Comparison of ENCODE assay signal across 14 cellular contexts in the genomic region with DNA sequence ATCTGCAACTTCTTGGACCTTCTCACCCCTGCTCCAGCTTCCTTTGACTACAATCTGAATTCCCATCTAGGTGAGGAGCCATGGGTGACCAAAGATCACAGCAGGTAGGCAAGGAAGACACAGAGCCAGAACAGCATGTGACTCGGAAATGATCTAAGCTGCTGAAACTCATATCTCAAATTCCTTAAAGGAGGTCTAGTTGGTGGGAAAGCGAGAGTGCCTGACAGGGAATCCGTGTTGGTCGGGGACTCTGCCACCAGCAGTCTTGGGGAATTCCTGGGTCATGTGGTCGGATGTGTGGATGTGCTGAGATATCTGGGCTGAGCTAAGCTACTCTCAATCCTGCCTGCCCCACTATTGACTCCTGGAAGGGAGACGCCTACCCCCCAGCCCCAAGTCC. TPM values are rescaled to one million over a fixed set of nuclear protein-coding genes. Genes with fewer than 3 reads are reported as not detected.
DNase-seq lines count a peak whose midpoint lies in the region; ATAC-seq and TF ChIP-seq lines count a peak whose summit lies in the region.
"Had no signal": no experiment of that assay in that cellular context is flagged by ENCODE, and none has a peak within 500 bp of the region (broad histone marks: within the 10 kb centered on the region; RNA-seq: fewer than 3 reads in every experiment).

No MANE protein-coding gene starts in this region.

- no peak for TF ChIP-seq CTCF in WTC11 (IDR thresholded peaks at IDR 0.05)
- no peak for TF ChIP-seq CTCF in smooth muscle cell (IDR thresholded peaks at IDR 0.05; ENCODE audit: borderline replicate concordance, insufficient read depth, poor library complexity, severe bottlenecking)
- TF ChIP-seq CTCF in lower lobe of right lung (IDR thresholded peaks at IDR 0.05) = no peak

- peaks cover 15% of the 10 kb centered on the region for H4K20me1 ChIP-seq in smooth muscle cell (ENCODE audit: low read depth)

- DNase-seq in NCI-H82 (lab: John Stamatoyannopoulos, UW) (peak; percentile 54), NCI-H82 treated with DMSO at 0.1 percent for 48 hours (lab: John Stamatoyannopoulos, UW; ENCODE audit: unreplicated experiment) (no peak), WTC11 (ENCODE audit: low spot score) (no peak), iris pigment epithelial cell (ENCODE audit: low read depth) (peak; percentile 77), smooth muscle cell (lab: John Stamatoyannopoulos, UW; ENCODE audit: unreplicated experiment) (no peak), NAMALWA (ENCODE audit: low spot score) (no peak), lower lobe of right lung (no peak)
- no peak for DNase-seq in activated CD4-positive, alpha-beta T cell treated with anti-CD3 and anti-CD28 coated beads, Interleukin-2, amount 50 U/mL, for 4 hours
- DNase-seq: upper lobe of right lung had no signal

- intact Hi-C loops in lower lobe of right lung (cut with DNase I) = loop anchor here (2.0 kb wide), 1 partner anchor 50 kb away; no protein-coding TSS in a partner anchor

- H3K27me3 Mint-ChIP-seq in WTC11 (ENCODE audit: low read depth) = peaks cover 35% of the 10 kb centered on the region

- H3K79me2 ChIP-seq in smooth muscle cell (ENCODE audit: low read depth) = peaks cover 14% of the 10 kb centered on the region

- H3K9ac ChIP-seq in smooth muscle cell (ENCODE audit: low read depth) = no peak overlapping the region

- H3K27me3 ChIP-seq in smooth muscle cell (ENCODE audit: low read depth) (no peaks in the 10 kb centered on the region), lower lobe of right lung (ENCODE audit: low read depth) (no peaks in the 10 kb centered on the region)
- H3K27me3 ChIP-seq: upper lobe of right lung had no signal

- H3K4me2 ChIP-seq in smooth muscle cell = peak overlapping the region; percentile 60

- peak; percentile 1; the same call in 1 of the 2 replicates for ATAC-seq in WTC11
- ATAC-seq in lower lobe of right lung = no peak
- ATAC-seq: activated CD4-positive, CD25-positive, alpha-beta regulatory T cell treated with anti-CD3 and anti-CD28 coated beads, Interleukin-2, amount 50 U/mL, for 24 hours had no signal

- peak overlapping the region; percentile 84 for H3K27ac Mint-ChIP-seq in WTC11
- H3K27ac Mint-ChIP-seq: natural killer cell had no signal

- CTCF ChIA-PET in WTC11 (lab: Charles Lee) = interaction anchor here (0.7 to 13.8 kb wide), 33 partner anchors 10 to 334 kb away, joined by 3 to 684 read pairs (median 7); partner anchors contain the start of gene TMCC2

- H3K4me1 Mint-ChIP-seq in WTC11 = peaks cover 29% of the 10 kb centered on the region

- no peak overlapping the region for H2AFZ ChIP-seq in smooth muscle cell (ENCODE audit: low read depth)

- WGBS in smooth muscle cell (ENCODE audit: low lambda C conversion rate) = 21% methylated on average over 6 of the region's 6 CpGs

- no peaks in the 10 kb centered on the region for H3K36me3 ChIP-seq in smooth muscle cell (ENCODE audit: low read depth)
- H3K36me3 ChIP-seq in lower lobe of right lung = no peaks in the 10 kb centered on the region
- H3K36me3 ChIP-seq: upper lobe of right lung had no signal

- H3K4me1 ChIP-seq in smooth muscle cell (ENCODE audit: low read depth) (peaks cover 11% of the 10 kb centered on the region), lower lobe of right lung (peaks cover 30% of the 10 kb centered on the region)

- no peak overlapping the region for H3K4me3 Mint-ChIP-seq in WTC11
- H3K4me3 Mint-ChIP-seq: natural killer cell had no signal

- peaks cover 13% of the 10 kb centered on the region for H3K36me3 Mint-ChIP-seq in WTC11
- H3K36me3 Mint-ChIP-seq: natural killer cell had no signal

- peak overlapping the region; percentile 53 for H3K27ac ChIP-seq in smooth muscle cell (ENCODE audit: low read depth)
- H3K27ac ChIP-seq in lower lobe of right lung = no peak overlapping the region
- H3K27ac ChIP-seq: 22Rv1, upper lobe of right lung had no signal

- H3K4me3 ChIP-seq in smooth muscle cell (no peak overlapping the region), lower lobe of right lung (no peak overlapping the region)
- H3K4me3 ChIP-seq: upper lobe of right lung had no signal

- H3F3A ChIP-seq in smooth muscle cell (ENCODE audit: low read depth) = no peaks in the 10 kb centered on the region

- no peaks in the 10 kb centered on the region for H3K9me3 Mint-ChIP-seq in WTC11
- H3K9me3 Mint-ChIP-seq: natural killer cell had no signal

- POLR2A ChIA-PET in WTC11 (lab: Charles Lee) = interaction anchor here (0.6 to 2.5 kb wide), 8 partner anchors 9 to 64 kb away, joined by 3 to 22 read pairs (median 6); no protein-coding TSS in a partner anchor

- H3K9me3 ChIP-seq in smooth muscle cell (replicated peaks; ENCODE audit: low read depth) = no peaks in the 10 kb centered on the region
- H3K9me3 ChIP-seq in lower lobe of right lung = no peaks in the 10 kb centered on the region
- H3K9me3 ChIP-seq: upper lobe of right lung had no signal

TF ChIP-seq in WTC11, 78 proteins besides CTCF, POLR2A, EP300 and RAD21 (continues in another document):
- TF ChIP-seq TEAD1 (CRISPR knock-in tag; IDR thresholded peaks at IDR 0.05) (no peak), ZNF671 (CRISPR knock-in tag; IDR thresholded peaks at IDR 0.05) (no peak), TEAD4 (CRISPR knock-in tag; IDR thresholded peaks at IDR 0.05) (no peak), CBFB (CRISPR knock-in tag; IDR thresholded peaks at IDR 0.05; ENCODE audit: low read depth) (no peak), ARID4B (CRISPR knock-in tag; IDR thresholded peaks at IDR 0.05; ENCODE audit: borderline replicate concordance) (no peak), GABPB1 (CRISPR knock-in tag; IDR thresholded peaks at IDR 0.05) (no peak), AFF4 (CRISPR knock-in tag; IDR thresholded peaks at IDR 0.05; ENCODE audit: borderline replicate concordance) (no peak), CREB1 (CRISPR knock-in tag; IDR thresholded peaks at IDR 0.05) (no peak), SMAD4 (CRISPR knock-in tag; IDR thresholded peaks at IDR 0.05) (no peak), ZBTB21 (CRISPR knock-in tag; IDR thresholded peaks at IDR 0.05; ENCODE audit: borderline replicate concordance) (no peak)

RNA-seq across cellular contexts. Expression of gene NUAK2, which starts 3.2 kb away (rescaled TPM):
- 8.7 to 10.8 TPM (median 10.8 TPM) in 3 replicates for total RNA-seq in WTC11 (2021)
- total RNA-seq in smooth muscle cell = 6.6 and 11.3 TPM in 2 replicates
- 15.8 and 16.8 TPM in 2 replicates for polyA plus RNA-seq in smooth muscle cell
- total RNA-seq in lower lobe of right lung = 6.8 TPM

RNA-seq across cellular contexts. Expression of gene KLHDC8A, which starts 31.9 kb away (rescaled TPM):
- total RNA-seq in WTC11 (2021) (1.6 to 1.7 TPM (median 1.7 TPM) in 3 replicates), smooth muscle cell (0.54 TPM in 1 of 2 replicates, not detected in the other), lower lobe of right lung (0.97 TPM)
- polyA plus RNA-seq in smooth muscle cell = 0.33 and 0.84 TPM in 2 replicates
- total RNA-seq: bronchial epithelial cell, fibroblast of lung, natural killer cell had no signal
- polyA plus RNA-seq: fibroblast of lung had no signal

Comparison
In these comparisons a context has a peak if more than half of its experiments do, and no peak if none do; other contexts are left out.
1. DNase-seq: peak in NCI-H82 (single experiment) and iris pigment epithelial cell (single experiment); none in NCI-H82 treated with DMSO at 0.1 percent for 48 hours (single experiment), WTC11 (single experiment), smooth muscle cell (single experiment), activated CD4-positive, alpha-beta T cell treated with anti-CD3 and anti-CD28 coated beads, Interleukin-2, amount 50 U/mL, for 4 hours (0 of 2), NAMALWA (single experiment) and lower lobe of right lung (single experiment).